In genomic region chr1:229828461-229828860, GRCh38 we compare ENCODE assay signal across 24 cellular contexts.
"Had no signal": no experiment of that assay in that cellular context is flagged by ENCODE, and none has a peak within 500 bp of the region (broad histone marks: within the 10 kb centered on the region; RNA-seq: fewer than 3 reads in every experiment).

No MANE protein-coding gene starts in this region.

- H3K4me3 ChIP-seq: MG63, SJCRH30 had no signal

- H3K36me3 ChIP-seq: MG63, SJCRH30 had no signal

- H3K9me3 ChIP-seq: MG63, SJCRH30 had no signal

- ATAC-seq: HepG2, Panc1, PC-3, SK-N-SH treated with all-trans-retinoic acid at 6 μM for 48 hours had no signal

- H3K27ac ChIP-seq: RWPE1, SJCRH30 had no signal

- H3K27me3 ChIP-seq: MG63, SJCRH30 had no signal

- DNase-seq: IMR-90, Karpas-422, KG1, MG63, NCI-H1092, NCI-H1105 treated with DMSO at 0.1 percent for 48 hours, NCI-H1436, NCI-H187, NCI-H2029, NCI-H2081 treated with DMSO at 0.1 percent for 48 hours, NCI-H2171, NCI-H226, NCI-H446, NCI-H510A, NCI-H524 treated with DMSO at 0.1 percent for 48 hours, NCI-H69, NCI-H774, PC-3, SHP77 treated with DMSO at 0.1 percent for 48 hours, SJCRH30 had no signal

- H3K4me1 ChIP-seq: SJCRH30 had no signal
